21 cellular contexts compared by ENCODE assay signal in the genomic region with DNA sequence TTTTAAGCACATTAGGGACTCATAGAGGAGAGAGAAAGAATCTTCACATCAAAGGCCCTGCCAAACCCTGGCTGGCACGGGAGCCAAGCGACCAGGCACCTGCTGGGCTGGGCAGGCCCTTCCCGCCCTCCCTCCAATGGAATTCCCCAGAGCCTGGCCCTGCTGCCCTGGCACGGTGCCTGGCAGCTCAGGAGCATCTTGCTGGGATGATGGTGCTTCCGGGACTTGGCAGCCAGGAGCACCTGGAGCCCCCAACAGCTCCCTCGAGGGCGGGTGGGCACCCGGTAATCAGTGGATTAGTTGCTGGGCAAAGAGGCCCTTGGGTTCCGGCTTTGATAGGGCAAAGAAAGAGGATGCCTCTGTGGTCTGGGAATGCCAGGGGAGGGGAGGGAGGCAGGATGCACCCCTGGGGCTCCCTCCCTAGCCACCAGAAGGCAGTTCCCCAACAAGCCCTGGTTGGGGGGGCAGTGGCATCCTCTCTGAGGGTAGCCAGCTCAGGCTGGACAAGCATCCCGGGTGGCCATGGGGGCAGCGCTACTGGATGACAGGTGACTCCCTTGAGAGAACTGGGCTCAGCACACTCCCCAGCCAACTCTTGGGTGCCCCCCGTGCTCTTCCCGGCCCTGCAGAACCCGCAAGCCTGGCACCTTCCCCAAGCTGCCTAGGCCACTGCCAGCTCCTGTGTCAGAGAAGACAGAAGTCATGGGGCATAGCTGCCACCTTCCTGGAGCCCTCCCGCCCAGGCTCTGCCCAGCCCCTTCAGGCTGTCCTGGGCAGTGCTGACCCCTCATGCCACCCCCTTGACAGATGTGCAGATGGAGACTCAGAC. TPM values are rescaled to one million over a fixed set of nuclear protein-coding genes. Genes with fewer than 3 reads are reported as not detected.
DNase-seq lines count a peak whose midpoint lies in the region; FAIRE-seq and TF ChIP-seq lines count a peak whose summit lies in the region.
"Had no signal": no experiment of that assay in that cellular context is flagged by ENCODE, and none has a peak within 500 bp of the region (broad histone marks: within the 10 kb centered on the region; RNA-seq: fewer than 3 reads in every experiment).

No MANE protein-coding gene starts in this region.

- TF ChIP-seq EP300 in sigmoid colon (IDR thresholded peaks at IDR 0.05): no peak

- intact Hi-C loops in kidney (cut with DNase I): no loop called here
- intact Hi-C loops in posterior vena cava (cut with DNase I): no loop called here
- intact Hi-C loops in sigmoid colon (cut with DNase I): no loop called here

- H3K9ac ChIP-seq in kidney (ENCODE audit: low read length in 2 of 2): no peak overlapping the region

- no peak for TF ChIP-seq POLR2A in sigmoid colon (IDR thresholded peaks at IDR 0.05)

- H3K27ac ChIP-seq in kidney (ENCODE audit: low read depth in 2 of 2, low read length in 2 of 2): no peak overlapping the region
- H3K27ac ChIP-seq in sigmoid colon: no peak overlapping the region
- H3K27ac ChIP-seq: esophagus squamous epithelium, transverse colon had no signal

- peaks cover 3 to 22% (median 15%) of the 10 kb centered on the region in 3 donors for H3K27me3 ChIP-seq in sigmoid colon

- no peak overlapping the region for H3K4me3 ChIP-seq in LNCaP clone FGC (ENCODE audit: low read depth, low read length)
- no peak overlapping the region for H3K4me3 ChIP-seq in kidney (ENCODE audit: low read length in 2 of 2)
- H3K4me3 ChIP-seq in sigmoid colon: no peak overlapping the region
- H3K4me3 ChIP-seq: esophagus squamous epithelium, transverse colon had no signal

- no peaks in the 10 kb centered on the region for H3K9me3 ChIP-seq in kidney (ENCODE audit: control insufficient read depth in 1 of 2, low read length in 2 of 2)
- H3K9me3 ChIP-seq in sigmoid colon: no peaks in the 10 kb centered on the region
- H3K9me3 ChIP-seq: esophagus squamous epithelium, transverse colon had no signal

- WGBS in sigmoid colon, 2 donors: 44 to 77% methylated on average over 15 of the region's 15 CpGs

- TF ChIP-seq CTCF in LNCaP clone FGC (IDR thresholded peaks at IDR 0.05; ENCODE audit: control insufficient read depth, extremely low read depth, insufficient read depth) (no peak), kidney (IDR thresholded peaks at IDR 0.05; ENCODE audit: borderline replicate concordance, extremely low read depth, insufficient read depth) (no peak), sigmoid colon (IDR thresholded peaks at IDR 0.05) (no peak)

- H3K4me1 ChIP-seq in kidney (ENCODE audit: control insufficient read depth in 1 of 2, insufficient read depth in 1 of 2, low read depth in 1 of 2, low read length in 2 of 2) (peaks cover 0 to 6% of the 10 kb centered on the region in 2 donors), sigmoid colon (peaks cover 0 to 9% (median 3%) of the 10 kb centered on the region in 4 donors)

- no peak for FAIRE-seq in kidney (lab: Jason Lieb, UNC)

- no peaks in the 10 kb centered on the region for H3K36me3 ChIP-seq in kidney (ENCODE audit: control insufficient read depth in 1 of 2, insufficient read depth in 2 of 2, low read length in 2 of 2)
- H3K36me3 ChIP-seq in sigmoid colon: no peaks in the 10 kb centered on the region
- H3K36me3 ChIP-seq: esophagus squamous epithelium, transverse colon had no signal

- peak; percentile 82 for DNase-seq in DMS79 (lab: John Stamatoyannopoulos, UW)
- peak; percentile 21 for DNase-seq in LNCaP clone FGC (ENCODE audit: low read depth)
- DNase-seq in NCI-H2171 treated with DMSO at 0.1 percent for 48 hours (lab: John Stamatoyannopoulos, UW): peak; percentile 61
- DNase-seq in kidney: peak; percentile 74
- DNase-seq in posterior vena cava (ENCODE audit: low spot score): no peak
- no peak for DNase-seq in sigmoid colon
- DNase-seq in NK-92 treated with Interleukin-12 subunit alpha and Interleukin-12 subunit beta, amount 100 ng/mL, for 24 hours (lab: John Stamatoyannopoulos, UW): no peak
- DNase-seq: activated CD4-positive, alpha-beta T cell treated with anti-CD3 and anti-CD28 coated beads for 1 hour; activated effector memory CD4-positive, alpha-beta T cell treated with Interleukin-2 at 50 U/mL for 16 hours; C1 segment of cervical spinal cord; effector CD4-positive, alpha-beta T cell; EL; esophagus squamous epithelium; head of caudate nucleus; mesenchymal stem cell; natural killer cell; stimulated activated naive CD4-positive, alpha-beta T cell; transverse colon had no signal

RNA-seq across cellular contexts. Expression of gene KRTAP10-1, which starts 26.4 kb away (rescaled TPM):
- total RNA-seq in kidney (not detected), posterior vena cava (not detected), sigmoid colon (not detected)
- polyA plus RNA-seq in kidney (ENCODE audit: insufficient read depth, low read depth, low replicate concordance) (not detected), sigmoid colon (not detected)
- total RNA-seq: esophagus squamous epithelium, natural killer cell, progenitor cell of endocrine pancreas, SK-MEL-5, transverse colon had no signal

RNA-seq across cellular contexts. Expression of gene KRTAP10-2, which starts 37.7 kb away (rescaled TPM):
- total RNA-seq in kidney (not detected), posterior vena cava (not detected), sigmoid colon (not detected)
- polyA plus RNA-seq in kidney (ENCODE audit: insufficient read depth, low read depth, low replicate concordance) (not detected), sigmoid colon (not detected)
- total RNA-seq: esophagus squamous epithelium, natural killer cell, OCI-LY7, progenitor cell of endocrine pancreas, SK-MEL-5, transverse colon had no signal

RNA-seq across cellular contexts. Expression of gene KRTAP10-3, which starts 45.0 kb away (rescaled TPM):
- total RNA-seq in kidney (not detected), posterior vena cava (not detected), sigmoid colon (under 1 TPM in 1 of 4 donors, not detected in 3; 0.66 TPM)
- polyA plus RNA-seq in kidney (ENCODE audit: insufficient read depth, low read depth, low replicate concordance) (not detected), sigmoid colon (not detected)
- total RNA-seq: esophagus squamous epithelium, natural killer cell, OCI-LY7, progenitor cell of endocrine pancreas, SK-MEL-5, transverse colon had no signal

RNA-seq across cellular contexts. Expression of gene LRRC3, which starts 58.3 kb away (rescaled TPM):
- 1.4 TPM for total RNA-seq in kidney
- 0.60 TPM for polyA plus RNA-seq in kidney (ENCODE audit: insufficient read depth, low read depth, low replicate concordance)
- 1 to 10 TPM; 1.5 to 1.8 TPM for total RNA-seq in posterior vena cava
- 1 to 10 TPM; 3.9 to 7.1 (median 5.4) TPM for total RNA-seq in sigmoid colon
- polyA plus RNA-seq in sigmoid colon: 1 to 10 TPM in 1 of 3 donors, under 1 TPM in 2; under 0.01 to 2.9 (median 0.46) TPM
- total RNA-seq: OCI-LY7 had no signal

RNA-seq across cellular contexts. Expression of gene KRTAP10-4, which starts 59.9 kb away (rescaled TPM):
- total RNA-seq in kidney (not detected), posterior vena cava (not detected), sigmoid colon (not detected)
- polyA plus RNA-seq in kidney (ENCODE audit: insufficient read depth, low read depth, low replicate concordance) (not detected), sigmoid colon (not detected)
- total RNA-seq: esophagus squamous epithelium, natural killer cell, OCI-LY7, progenitor cell of endocrine pancreas, SK-MEL-5, transverse colon had no signal

Comparison
In these comparisons a context has a peak if more than half of its experiments do, and no peak if none do; other contexts are left out.
1. DNase-seq: peak in DMS79 (single experiment), LNCaP clone FGC (single experiment), NCI-H2171 treated with DMSO at 0.1 percent for 48 hours (single experiment) and kidney (single experiment); none in posterior vena cava (single experiment), sigmoid colon (single experiment) and NK-92 treated with Interleukin-12 subunit alpha and Interleukin-12 subunit beta, amount 100 ng/mL, for 24 hours (single experiment).